In genomic region chr10:11242443-11243386, GRCh38 we compare ENCODE assay signal across 9 cellular contexts.
A peak's percentile ranks its signal among the peaks of the same experiment; 100 is the strongest.
DNase-seq lines count a peak whose midpoint lies in the region; ATAC-seq, FAIRE-seq and TF ChIP-seq lines count a peak whose summit lies in the region.
"Had no signal": no experiment of that assay in that cellular context is flagged by ENCODE, and none has a peak within 500 bp of the region (broad histone marks: within the 10 kb centered on the region; RNA-seq: fewer than 3 reads in every experiment).

No MANE protein-coding gene starts in this region.

- H3K36me3 ChIP-seq in skeletal muscle satellite cell (ENCODE audit: insufficient read depth, low read length), result no peaks in the 10 kb centered on the region
- no peaks in the 10 kb centered on the region for H3K36me3 ChIP-seq in smooth muscle cell (ENCODE audit: low read depth)

- WGBS in smooth muscle cell (ENCODE audit: low lambda C conversion rate), result 94% methylated on average over 25 of the region's 25 CpGs

- H3K27ac ChIP-seq in cingulate gyrus (ENCODE audit: low read depth, low read length), result peak overlapping the region; percentile 69
- H3K27ac ChIP-seq in smooth muscle cell (ENCODE audit: low read depth), result no peak overlapping the region

- H3K27me3 ChIP-seq in skeletal muscle satellite cell (ENCODE audit: control insufficient read depth, insufficient read depth, low read length) (no peaks in the 10 kb centered on the region), smooth muscle cell (ENCODE audit: low read depth) (no peaks in the 10 kb centered on the region)

- peak overlapping the region; percentile 44 for H3K9ac ChIP-seq in skeletal muscle satellite cell (ENCODE audit: low read depth, low read length)
- H3K9ac ChIP-seq in smooth muscle cell (ENCODE audit: low read depth), result no peak overlapping the region

- no peak for DNase-seq in smooth muscle cell (lab: John Stamatoyannopoulos, UW; ENCODE audit: unreplicated experiment)
- no peak for DNase-seq in RCC 7860 (ENCODE audit: low spot score)
- no peak for DNase-seq in cerebellar cortex (ENCODE audit: low spot score)

- H3K9me3 ChIP-seq in skeletal muscle satellite cell (replicated peaks; ENCODE audit: low read length), result no peaks in the 10 kb centered on the region
- H3K9me3 ChIP-seq in smooth muscle cell (replicated peaks; ENCODE audit: low read depth), result no peaks in the 10 kb centered on the region

- no peak overlapping the region for H2AFZ ChIP-seq in smooth muscle cell (ENCODE audit: low read depth)

- no peaks in the 10 kb centered on the region for H3F3A ChIP-seq in smooth muscle cell (ENCODE audit: low read depth)

- ATAC-seq in GM18505 (IDR thresholded peaks at IDR 0.05; ENCODE audit: unreplicated experiment) (peak; percentile 59), GM21447 (IDR thresholded peaks at IDR 0.05; ENCODE audit: unreplicated experiment) (peak; percentile 51), HG03571 (IDR thresholded peaks at IDR 0.05; ENCODE audit: unreplicated experiment) (peak; percentile 61)

- no peak for TF ChIP-seq CTCF in smooth muscle cell (IDR thresholded peaks at IDR 0.05; ENCODE audit: borderline replicate concordance, insufficient read depth, poor library complexity, severe bottlenecking)

- H3K4me3 ChIP-seq in skeletal muscle satellite cell (ENCODE audit: low read length) (peak overlapping the region; percentile 23), smooth muscle cell (no peak overlapping the region)

- H4K20me1 ChIP-seq in smooth muscle cell (ENCODE audit: low read depth), result no peaks in the 10 kb centered on the region

- H3K79me2 ChIP-seq in smooth muscle cell (ENCODE audit: low read depth), result no peaks in the 10 kb centered on the region

- H3K4me2 ChIP-seq in skeletal muscle satellite cell (ENCODE audit: low read length), result peak overlapping the region; percentile 59
- no peak overlapping the region for H3K4me2 ChIP-seq in smooth muscle cell

- no peak for FAIRE-seq in RCC 7860 (lab: Jason Lieb, UNC)
- FAIRE-seq: islet of Langerhans had no signal

- TF ChIP-seq POLR2A in GM18505 (IDR thresholded peaks at IDR 0.05; ENCODE audit: borderline replicate concordance, extremely low read depth, insufficient read depth, insufficient read length), result peak; percentile 68

- H3K4me1 ChIP-seq in skeletal muscle satellite cell (ENCODE audit: control insufficient read depth, insufficient read depth, low read length), result peaks cover 22% of the 10 kb centered on the region
- H3K4me1 ChIP-seq in smooth muscle cell (ENCODE audit: low read depth), result no peaks in the 10 kb centered on the region
